1 cellular context compared by ENCODE assay signal in genomic region chr20:49482621-49483017, GRCh38.
TF ChIP-seq lines count a peak whose summit lies in the region.

Gene KCNB1 (minus strand): TSS chr20:49482668. CDS start chr20:49482480, 188 bp downstream.

TF ChIP-seq in HepG2, 621 proteins besides CTCF, POLR2A, EP300 and RAD21 (continued from another document and continues in another):
- no peak for TF ChIP-seq ZHX2 (IDR thresholded peaks at IDR 0.05; ENCODE audit: low read depth)
- peak; percentile 96 for TF ChIP-seq ZHX2 (CRISPR knock-in tag; IDR thresholded peaks at IDR 0.05; ENCODE audit: borderline replicate concordance)
- TF ChIP-seq MED13 (CRISPR knock-in tag; IDR thresholded peaks at IDR 0.05) = peak; percentile 88
- TF ChIP-seq NFE2L2 (IDR thresholded peaks at IDR 0.05; ENCODE audit: low read length) = no peak
- TF ChIP-seq ZNF296 (CRISPR knock-in tag; conservative IDR thresholded peaks at IDR 0.05) = peak; percentile 57; the same call in 1 of the 2 replicates
- TF ChIP-seq IRF1 (CRISPR knock-in tag; IDR thresholded peaks at IDR 0.05; ENCODE audit: low read depth) = 0 out of 2 replicates have a peak, but pooled peaks have one; percentile 41
- TF ChIP-seq ZMYM3 (CRISPR knock-in tag; IDR thresholded peaks at IDR 0.05) = peak; percentile 55
- peak; percentile 56 for TF ChIP-seq YY1 (IDR thresholded peaks at IDR 0.05; ENCODE audit: insufficient read depth, insufficient replicate concordance, low read depth, low read length)
- peak; percentile 95 for TF ChIP-seq KLF11 (CRISPR knock-in tag; IDR thresholded peaks at IDR 0.05)
- TF ChIP-seq NFE2L1 (CRISPR knock-in tag; IDR thresholded peaks at IDR 0.05; ENCODE audit: borderline replicate concordance) = no peak
- TF ChIP-seq RBAK (CRISPR knock-in tag; IDR thresholded peaks at IDR 0.05) = no peak
- TF ChIP-seq SP140L (CRISPR knock-in tag; IDR thresholded peaks at IDR 0.05; ENCODE audit: borderline replicate concordance) = peak; percentile 93; the same call in 1 of the 2 replicates
- TF ChIP-seq HNRNPH1 (optimal IDR thresholded peaks at IDR 0.05; ENCODE audit: low read depth, low read length) = no peak
- TF ChIP-seq ZNF460 (CRISPR knock-in tag; IDR thresholded peaks at IDR 0.05; ENCODE audit: borderline replicate concordance) = no peak
- peak; percentile 61; the same call in 1 of the 2 replicates for TF ChIP-seq ZC3H13 (CRISPR knock-in tag; IDR thresholded peaks at IDR 0.05)
- TF ChIP-seq ZNF652 (CRISPR knock-in tag; IDR thresholded peaks at IDR 0.05; ENCODE audit: borderline replicate concordance, low read depth) = peak; percentile 35; the same call in 1 of the 2 replicates
- TF ChIP-seq, protein P1, sequence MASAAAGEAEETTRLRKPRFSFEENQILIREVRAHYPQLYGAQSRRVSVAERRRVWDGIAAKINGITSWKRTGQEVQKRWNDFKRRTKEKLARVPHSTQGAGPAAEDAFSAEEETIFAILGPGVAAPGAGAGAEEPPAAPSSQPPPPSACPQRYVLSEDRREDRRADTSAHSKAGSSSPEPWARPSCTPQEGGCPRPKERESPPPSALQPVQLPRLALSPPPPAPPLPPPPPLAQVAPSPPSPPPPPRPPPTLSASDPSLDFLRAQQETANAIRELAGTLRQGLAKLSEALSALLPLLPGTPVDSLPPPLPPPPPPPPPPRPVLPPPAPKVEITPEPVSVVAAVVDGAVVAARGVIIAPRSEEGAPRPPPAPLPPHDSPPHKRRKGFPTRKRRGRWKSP (CRISPR knock-in tag; IDR thresholded peaks at IDR 0.05) = peak; percentile 89
- TF ChIP-seq ZNF335 (CRISPR knock-in tag; IDR thresholded peaks at IDR 0.05) = peak; percentile 64; the same call in 1 of the 2 replicates
- peak; percentile 72 for TF ChIP-seq ARID4A (CRISPR knock-in tag; IDR thresholded peaks at IDR 0.05; ENCODE audit: borderline replicate concordance)
- peak; percentile 82 for TF ChIP-seq MEF2D (CRISPR knock-in tag; IDR thresholded peaks at IDR 0.05)
- TF ChIP-seq ZBTB21 (CRISPR knock-in tag; IDR thresholded peaks at IDR 0.05) = peak; percentile 47; the same call in 1 of the 2 replicates
- TF ChIP-seq ZNF558 (CRISPR knock-in tag; IDR thresholded peaks at IDR 0.05; ENCODE audit: borderline replicate concordance) = 0 out of 2 replicates have a peak, but pooled peaks have one; percentile 76
- no peak for TF ChIP-seq MEIS1 (CRISPR knock-in tag; IDR thresholded peaks at IDR 0.05; ENCODE audit: borderline replicate concordance)
- TF ChIP-seq ZBTB34 (CRISPR knock-in tag; IDR thresholded peaks at IDR 0.05) = no peak
- TF ChIP-seq ZIK1 (CRISPR knock-in tag; IDR thresholded peaks at IDR 0.05; ENCODE audit: borderline replicate concordance, low read depth) = peak; percentile 77; the same call in 1 of the 2 replicates
- peak; percentile 95 for TF ChIP-seq STAT5B (CRISPR knock-in tag; IDR thresholded peaks at IDR 0.05)
- peak; percentile 90; the same call in 1 of the 2 replicates for TF ChIP-seq KDM5B (CRISPR knock-in tag; IDR thresholded peaks at IDR 0.05; ENCODE audit: borderline replicate concordance)
- peak; percentile 85 for TF ChIP-seq XRCC5 (optimal IDR thresholded peaks at IDR 0.05; ENCODE audit: low read length)
- no peak for TF ChIP-seq ZNF564 (CRISPR knock-in tag; IDR thresholded peaks at IDR 0.05)
- peak; percentile 84; the same call in 1 of the 2 replicates for TF ChIP-seq FOXC1 (CRISPR knock-in tag; IDR thresholded peaks at IDR 0.05; ENCODE audit: borderline replicate concordance)
- no peak for TF ChIP-seq SMC3 (IDR thresholded peaks at IDR 0.05; ENCODE audit: low read length)
- TF ChIP-seq ZNF557 (CRISPR knock-in tag; IDR thresholded peaks at IDR 0.05) = peak; percentile 95
- TF ChIP-seq ZNF598 (CRISPR knock-in tag; IDR thresholded peaks at IDR 0.05; ENCODE audit: borderline replicate concordance) = peak; percentile 76; the same call in 1 of the 2 replicates
- no peak for TF ChIP-seq MBD4 (IDR thresholded peaks at IDR 0.05; ENCODE audit: borderline replicate concordance, low read length)
- TF ChIP-seq TBX3 (IDR thresholded peaks at IDR 0.05; ENCODE audit: borderline replicate concordance) = no peak
- TF ChIP-seq, protein P2, sequence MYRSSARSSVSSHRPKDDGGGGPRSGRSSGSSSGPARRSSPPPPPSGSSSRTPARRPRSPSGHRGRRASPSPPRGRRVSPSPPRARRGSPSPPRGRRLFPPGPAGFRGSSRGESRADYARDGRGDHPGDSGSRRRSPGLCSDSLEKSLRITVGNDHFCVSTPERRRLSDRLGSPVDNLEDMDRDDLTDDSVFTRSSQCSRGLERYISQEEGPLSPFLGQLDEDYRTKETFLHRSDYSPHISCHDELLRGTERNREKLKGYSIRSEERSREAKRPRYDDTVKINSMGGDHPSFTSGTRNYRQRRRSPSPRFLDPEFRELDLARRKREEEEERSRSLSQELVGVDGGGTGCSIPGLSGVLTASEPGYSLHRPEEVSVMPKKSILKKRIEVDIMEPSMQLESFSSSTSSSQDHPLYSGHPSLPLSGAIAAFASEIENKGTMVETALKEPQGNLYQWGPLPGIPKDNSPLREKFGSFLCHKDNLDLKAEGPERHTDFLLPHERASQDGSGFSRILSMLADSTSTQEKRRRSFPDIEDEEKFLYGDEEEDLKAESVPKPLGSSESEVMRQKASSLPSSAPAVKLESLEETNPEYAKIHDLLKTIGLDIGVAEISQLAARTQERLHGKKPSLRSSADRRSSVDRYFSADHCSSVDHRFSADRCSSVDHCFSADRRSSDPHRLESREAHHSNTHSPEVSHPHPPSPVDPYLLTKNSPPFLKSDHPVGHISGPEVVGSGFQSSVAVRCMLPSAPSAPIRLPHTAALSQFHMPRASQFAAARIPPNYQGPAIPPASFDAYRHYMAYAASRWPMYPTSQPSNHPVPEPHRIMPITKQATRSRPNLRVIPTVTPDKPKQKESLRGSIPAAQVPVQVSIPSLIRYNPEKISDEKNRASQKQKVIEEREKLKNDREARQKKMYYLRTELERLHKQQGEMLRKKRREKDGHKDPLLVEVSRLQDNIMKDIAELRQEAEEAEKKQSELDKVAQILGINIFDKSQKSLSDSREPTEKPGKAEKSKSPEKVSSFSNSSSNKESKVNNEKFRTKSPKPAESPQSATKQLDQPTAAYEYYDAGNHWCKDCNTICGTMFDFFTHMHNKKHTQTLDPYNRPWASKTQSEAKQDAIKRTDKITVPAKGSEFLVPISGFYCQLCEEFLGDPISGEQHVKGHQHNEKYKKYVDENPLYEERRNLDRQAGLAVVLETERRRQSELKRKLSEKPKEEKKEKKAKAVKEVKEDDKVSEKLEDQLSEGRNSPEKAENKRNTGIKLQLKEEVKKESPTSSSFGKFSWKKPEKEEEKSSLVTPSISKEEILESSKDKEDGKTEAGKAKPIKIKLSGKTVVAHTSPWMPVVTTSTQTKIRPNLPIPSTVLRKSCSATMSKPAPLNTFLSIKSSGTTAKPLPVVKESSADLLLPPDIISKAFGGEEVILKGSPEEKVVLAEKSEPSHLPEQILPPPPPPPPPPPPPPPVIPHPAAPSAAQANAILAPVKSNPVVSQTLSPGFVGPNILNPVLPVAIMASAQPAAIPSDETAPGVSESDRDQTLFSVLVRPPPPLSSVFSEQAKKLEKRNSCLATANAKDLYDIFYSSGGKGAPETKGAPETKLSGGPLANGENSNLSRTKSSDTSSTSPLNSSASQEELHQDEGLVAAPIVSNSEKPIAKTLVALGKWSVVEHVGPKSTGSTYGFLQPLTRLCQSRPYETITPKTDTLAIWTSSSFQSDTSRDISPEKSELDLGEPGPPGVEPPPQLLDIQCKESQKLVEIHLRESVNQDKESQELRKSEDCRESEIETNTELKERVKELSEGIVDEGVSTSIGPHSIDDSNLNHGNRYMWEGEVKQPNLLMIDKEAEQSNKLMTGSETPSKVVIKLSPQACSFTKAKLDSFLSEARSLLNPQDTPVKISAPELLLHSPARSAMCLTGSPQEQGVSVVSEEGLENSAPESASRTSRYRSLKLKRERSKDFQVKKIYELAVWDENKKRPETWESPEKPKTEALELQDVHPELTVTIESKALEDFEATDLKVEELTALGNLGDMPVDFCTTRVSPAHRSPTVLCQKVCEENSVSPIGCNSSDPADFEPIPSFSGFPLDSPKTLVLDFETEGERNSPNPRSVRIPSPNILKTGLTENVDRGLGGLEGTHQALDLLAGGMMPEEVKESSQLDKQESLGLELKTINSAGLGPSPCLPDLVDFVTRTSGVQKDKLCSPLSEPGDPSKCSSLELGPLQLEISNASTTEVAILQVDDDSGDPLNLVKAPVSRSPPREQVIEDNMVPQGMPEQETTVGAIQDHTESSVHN (CRISPR knock-in tag; IDR thresholded peaks at IDR 0.05) = no peak
- TF ChIP-seq KLF16 (CRISPR knock-in tag; IDR thresholded peaks at IDR 0.05) = peak in 1 of 2 experiments; percentile 86; a peak in 2 of 4 replicates
- TF ChIP-seq U2AF2 (IDR thresholded peaks at IDR 0.05; ENCODE audit: low read depth, low read length) = peak; percentile 46; the same call in 1 of the 2 replicates
- TF ChIP-seq NFKBIZ (CRISPR knock-in tag; IDR thresholded peaks at IDR 0.05) = peak; percentile 75
- no peak for TF ChIP-seq FOXA1 (IDR thresholded peaks at IDR 0.05)
- TF ChIP-seq FOXA1 (CRISPR knock-in tag; IDR thresholded peaks at IDR 0.05) = peak; percentile 14; the same call in 1 of the 2 replicates
